ENCODE assay signal across 1 cellular context in the genomic region with DNA sequence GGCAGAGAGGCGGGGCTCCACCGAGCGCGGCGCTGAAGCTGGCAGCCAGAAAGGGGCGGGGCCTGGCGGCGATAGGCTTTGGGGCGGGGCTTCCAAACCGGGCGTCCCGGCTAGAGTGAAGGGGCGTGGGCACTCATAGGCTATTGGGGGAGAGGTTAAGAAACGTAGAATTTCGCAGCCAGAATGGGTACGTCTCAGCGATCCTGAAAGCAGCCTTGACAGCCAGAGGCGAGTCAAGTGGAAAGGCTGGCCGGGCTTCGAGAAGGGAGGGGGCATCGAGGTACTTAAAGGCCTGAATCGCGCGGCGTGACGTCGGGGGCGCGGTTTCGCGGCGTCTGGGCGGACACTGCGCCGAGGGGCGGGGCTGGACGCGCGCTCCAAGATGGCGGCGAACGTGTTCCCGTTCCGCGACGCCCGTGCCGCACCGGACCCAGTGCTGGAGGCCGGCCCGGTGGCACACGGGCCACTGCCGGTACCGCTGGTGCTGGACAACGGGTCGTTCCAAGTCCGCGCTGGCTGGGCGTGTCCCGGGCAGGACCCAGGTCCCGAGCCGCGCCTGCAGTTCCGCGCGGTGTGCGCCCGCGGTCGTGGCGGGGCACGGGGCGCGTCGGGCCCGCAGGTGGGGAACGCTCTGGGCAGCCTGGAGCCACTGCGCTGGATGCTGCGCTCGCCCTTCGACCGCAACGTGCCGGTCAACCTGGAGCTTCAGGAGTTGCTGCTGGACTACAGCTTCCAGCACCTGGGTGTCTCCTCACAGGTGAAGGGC.
A peak's percentile ranks its signal among the peaks of the same experiment; 100 is the strongest.
TF ChIP-seq lines count a peak whose summit lies in the region.

Gene ACTR5 (plus strand): TSS at position 364 of the 766 bp plus-strand sequence. CDS start 19 bp downstream, at position 383.

TF ChIP-seq in HEK293, 187 proteins besides CTCF, POLR2A, EP300 and RAD21 (continued from another document):
- TF ChIP-seq, protein P1, sequence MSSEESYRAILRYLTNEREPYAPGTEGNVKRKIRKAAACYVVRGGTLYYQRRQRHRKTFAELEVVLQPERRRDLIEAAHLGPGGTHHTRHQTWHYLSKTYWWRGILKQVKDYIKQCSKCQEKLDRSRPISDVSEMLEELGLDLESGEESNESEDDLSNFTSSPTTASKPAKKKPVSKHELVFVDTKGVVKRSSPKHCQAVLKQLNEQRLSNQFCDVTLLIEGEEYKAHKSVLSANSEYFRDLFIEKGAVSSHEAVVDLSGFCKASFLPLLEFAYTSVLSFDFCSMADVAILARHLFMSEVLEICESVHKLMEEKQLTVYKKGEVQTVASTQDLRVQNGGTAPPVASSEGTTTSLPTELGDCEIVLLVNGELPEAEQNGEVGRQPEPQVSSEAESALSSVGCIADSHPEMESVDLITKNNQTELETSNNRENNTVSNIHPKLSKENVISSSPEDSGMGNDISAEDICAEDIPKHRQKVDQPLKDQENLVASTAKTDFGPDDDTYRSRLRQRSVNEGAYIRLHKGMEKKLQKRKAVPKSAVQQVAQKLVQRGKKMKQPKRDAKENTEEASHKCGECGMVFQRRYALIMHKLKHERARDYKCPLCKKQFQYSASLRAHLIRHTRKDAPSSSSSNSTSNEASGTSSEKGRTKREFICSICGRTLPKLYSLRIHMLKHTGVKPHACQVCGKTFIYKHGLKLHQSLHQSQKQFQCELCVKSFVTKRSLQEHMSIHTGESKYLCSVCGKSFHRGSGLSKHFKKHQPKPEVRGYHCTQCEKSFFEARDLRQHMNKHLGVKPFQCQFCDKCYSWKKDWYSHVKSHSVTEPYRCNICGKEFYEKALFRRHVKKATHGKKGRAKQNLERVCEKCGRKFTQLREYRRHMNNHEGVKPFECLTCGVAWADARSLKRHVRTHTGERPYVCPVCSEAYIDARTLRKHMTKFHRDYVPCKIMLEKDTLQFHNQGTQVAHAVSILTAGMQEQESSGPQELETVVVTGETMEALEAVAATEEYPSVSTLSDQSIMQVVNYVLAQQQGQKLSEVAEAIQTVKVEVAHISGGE (tag by site-specific recombination; conservative IDR thresholded peaks at IDR 0.05; ENCODE audit: low read depth) = peak; percentile 46; the same call in 1 of the 2 replicates
- TF ChIP-seq HIC1 (tag by site-specific recombination; IDR thresholded peaks at IDR 0.05) (peak; percentile 25; the same call in 1 of the 2 replicates), ZNF292 (tag by site-specific recombination; IDR thresholded peaks at IDR 0.05; ENCODE audit: borderline replicate concordance, low read depth) (no peak), SETDB1 (IDR thresholded peaks at IDR 0.05; ENCODE audit: insufficient read length, low read length) (no peak), ZXDB (tag by site-specific recombination; IDR thresholded peaks at IDR 0.05) (peak; percentile 51), ZNF549 (tag by site-specific recombination; IDR thresholded peaks at IDR 0.05) (no peak), ZFHX2 (tag by site-specific recombination; conservative IDR thresholded peaks at IDR 0.05) (0 out of 2 replicates have a peak, but pooled peaks have one; percentile 6), YY1 (tag by site-specific recombination; IDR thresholded peaks at IDR 0.05) (peak; percentile 89), PATZ1 (tag by site-specific recombination; IDR thresholded peaks at IDR 0.05) (peak; percentile 66), ZBTB26 (tag by site-specific recombination; optimal IDR thresholded peaks at IDR 0.05) (peak; percentile 98), KLF9 (tag by site-specific recombination; IDR thresholded peaks at IDR 0.05; ENCODE audit: low read depth) (peak; percentile 95), YY2 (tag by site-specific recombination; IDR thresholded peaks at IDR 0.05) (peak; percentile 83), ZNF623 (tag by site-specific recombination; IDR thresholded peaks at IDR 0.05) (no peak), ZNF426 (tag by site-specific recombination; IDR thresholded peaks at IDR 0.05) (no peak), ZNF580 (tag by site-specific recombination; IDR thresholded peaks at IDR 0.05) (no peak), SP3 (tag by site-specific recombination; IDR thresholded peaks at IDR 0.05) (peak; percentile 96)
